ENCODE assay signal across 1 cellular context in the genomic region with DNA sequence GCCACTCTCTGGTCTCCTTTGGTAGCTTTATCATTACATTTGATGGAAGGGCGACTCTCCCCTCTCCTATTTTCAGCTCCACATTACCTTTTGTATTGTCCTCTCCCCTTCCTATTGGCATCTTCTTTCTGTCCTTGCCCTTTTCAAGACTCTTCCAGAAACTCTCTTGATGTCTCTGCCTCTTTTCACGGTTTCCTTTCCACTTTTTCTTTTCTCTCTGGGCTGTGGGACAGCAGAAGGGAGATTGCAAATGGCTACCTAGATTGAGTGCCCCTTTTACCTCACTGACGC.
A peak's percentile ranks its signal among the peaks of the same experiment; 100 is the strongest.
TF ChIP-seq lines count a peak whose summit lies in the region.

No MANE protein-coding gene starts in this region.

TF ChIP-seq in K562, 482 proteins besides CTCF, POLR2A, EP300 and RAD21 (continued from another document):
- TF ChIP-seq, protein P1, sequence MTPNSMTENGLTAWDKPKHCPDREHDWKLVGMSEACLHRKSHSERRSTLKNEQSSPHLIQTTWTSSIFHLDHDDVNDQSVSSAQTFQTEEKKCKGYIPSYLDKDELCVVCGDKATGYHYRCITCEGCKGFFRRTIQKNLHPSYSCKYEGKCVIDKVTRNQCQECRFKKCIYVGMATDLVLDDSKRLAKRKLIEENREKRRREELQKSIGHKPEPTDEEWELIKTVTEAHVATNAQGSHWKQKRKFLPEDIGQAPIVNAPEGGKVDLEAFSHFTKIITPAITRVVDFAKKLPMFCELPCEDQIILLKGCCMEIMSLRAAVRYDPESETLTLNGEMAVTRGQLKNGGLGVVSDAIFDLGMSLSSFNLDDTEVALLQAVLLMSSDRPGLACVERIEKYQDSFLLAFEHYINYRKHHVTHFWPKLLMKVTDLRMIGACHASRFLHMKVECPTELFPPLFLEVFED (CRISPR knock-in tag; conservative IDR thresholded peaks at IDR 0.05) = peak; percentile 66; the same call in 1 of the 2 replicates
- TF ChIP-seq ELF4 (CRISPR knock-in tag; IDR thresholded peaks at IDR 0.05) = 0 out of 2 replicates have a peak, but pooled peaks have one; percentile 35
- TF ChIP-seq POLR2B (IDR thresholded peaks at IDR 0.05; ENCODE audit: low read depth, partially characterized antibody) = no peak
- TF ChIP-seq TRIM28 (IDR thresholded peaks at IDR 0.05) = no peak
- TF ChIP-seq YY1 (IDR thresholded peaks at IDR 0.05; ENCODE audit: borderline replicate concordance in 1 of 3, control insufficient read depth in 1 of 3, extremely low read depth in 1 of 3, insufficient read depth in 3 of 3, insufficient read length in 1 of 3, insufficient replicate concordance in 2 of 3, low read depth in 1 of 3, low read length in 2 of 3) = no peak
- no peak for TF ChIP-seq ZNF217 (CRISPR knock-in tag; IDR thresholded peaks at IDR 0.05)
- no peak for TF ChIP-seq MECOM (CRISPR knock-in tag; IDR thresholded peaks at IDR 0.05)
- 0 out of 2 replicates have a peak, but pooled peaks have one; percentile 20 for TF ChIP-seq EHMT2 (IDR thresholded peaks at IDR 0.05)
- no peak for TF ChIP-seq MYC (IDR thresholded peaks at IDR 0.05; ENCODE audit: low read depth, low read length)
- peak; percentile 59; the same call in 1 of the 2 replicates for TF ChIP-seq MYC (CRISPR knock-in tag; IDR thresholded peaks at IDR 0.05; ENCODE audit: borderline replicate concordance, low read depth)
- no peak for TF ChIP-seq TFAM (CRISPR knock-in tag; conservative IDR thresholded peaks at IDR 0.05)
- TF ChIP-seq, protein P2, sequence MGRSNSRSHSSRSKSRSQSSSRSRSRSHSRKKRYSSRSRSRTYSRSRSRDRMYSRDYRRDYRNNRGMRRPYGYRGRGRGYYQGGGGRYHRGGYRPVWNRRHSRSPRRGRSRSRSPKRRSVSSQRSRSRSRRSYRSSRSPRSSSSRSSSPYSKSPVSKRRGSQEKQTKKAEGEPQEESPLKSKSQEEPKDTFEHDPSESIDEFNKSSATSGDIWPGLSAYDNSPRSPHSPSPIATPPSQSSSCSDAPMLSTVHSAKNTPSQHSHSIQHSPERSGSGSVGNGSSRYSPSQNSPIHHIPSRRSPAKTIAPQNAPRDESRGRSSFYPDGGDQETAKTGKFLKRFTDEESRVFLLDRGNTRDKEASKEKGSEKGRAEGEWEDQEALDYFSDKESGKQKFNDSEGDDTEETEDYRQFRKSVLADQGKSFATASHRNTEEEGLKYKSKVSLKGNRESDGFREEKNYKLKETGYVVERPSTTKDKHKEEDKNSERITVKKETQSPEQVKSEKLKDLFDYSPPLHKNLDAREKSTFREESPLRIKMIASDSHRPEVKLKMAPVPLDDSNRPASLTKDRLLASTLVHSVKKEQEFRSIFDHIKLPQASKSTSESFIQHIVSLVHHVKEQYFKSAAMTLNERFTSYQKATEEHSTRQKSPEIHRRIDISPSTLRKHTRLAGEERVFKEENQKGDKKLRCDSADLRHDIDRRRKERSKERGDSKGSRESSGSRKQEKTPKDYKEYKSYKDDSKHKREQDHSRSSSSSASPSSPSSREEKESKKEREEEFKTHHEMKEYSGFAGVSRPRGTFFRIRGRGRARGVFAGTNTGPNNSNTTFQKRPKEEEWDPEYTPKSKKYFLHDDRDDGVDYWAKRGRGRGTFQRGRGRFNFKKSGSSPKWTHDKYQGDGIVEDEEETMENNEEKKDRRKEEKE (IDR thresholded peaks at IDR 0.05; ENCODE audit: borderline replicate concordance in 1 of 2, control insufficient read depth in 1 of 2, low read depth in 2 of 2, low read length in 1 of 2) = 0 out of 4 replicates have a peak, but pooled peaks of 1 of the 2 experiments have one; percentile 19
- no peak for TF ChIP-seq MTA2 (IDR thresholded peaks at IDR 0.05; ENCODE audit: low read depth)
- TF ChIP-seq DNMT1 (IDR thresholded peaks at IDR 0.05) = 0 out of 2 replicates have a peak, but pooled peaks have one; percentile 40
- TF ChIP-seq HNRNPH1 (optimal IDR thresholded peaks at IDR 0.05; ENCODE audit: low read depth, low read length) = no peak
